15 cellular contexts compared by ENCODE assay signal in genomic region chr5:54009357-54009756, GRCh38.
DNase-seq lines count a peak whose midpoint lies in the region; ATAC-seq and TF ChIP-seq lines count a peak whose summit lies in the region.
"Had no signal": no experiment of that assay in that cellular context is flagged by ENCODE, and none has a peak within 500 bp of the region (broad histone marks: within the 10 kb centered on the region; RNA-seq: fewer than 3 reads in every experiment).

No MANE protein-coding gene starts in this region.

- H3K4me2 ChIP-seq in SK-N-SH (no peak overlapping the region), neural progenitor cell (peak overlapping the region; percentile 63)

- H2AFZ ChIP-seq in SK-N-SH (ENCODE audit: low read depth) (no peak overlapping the region), neural progenitor cell (replicated peaks) (no peak overlapping the region)

- H3K27ac Mint-ChIP-seq in neural progenitor cell, result peak overlapping the region; percentile 68
- H3K27ac Mint-ChIP-seq in activated T-helper 1 cell treated with anti-CD3 and anti-CD28 coated beads, Interleukin-12 subunit alpha, Interleukin-12 subunit beta, Interleukin-2, Interleukin-4 antibody, amounts not matched to agents 30 ng/mL and 10 ng/mL and 1 ng/mL, durations not matched to agents 14 hours and 24 hours and 36 hours, result no peak overlapping the region
- no peak overlapping the region for H3K27ac Mint-ChIP-seq in stimulated activated memory B cell treated with anti-CD40 and anti-IgM and Interleukin-4, amounts not matched to agents 10 μg/mL and 1 μg/mL and 100 μg/mL, for 72 hours
- H3K27ac Mint-ChIP-seq: CD4-positive, alpha-beta memory T cell had no signal

- DNase-seq in SK-N-SH, result no peak
- DNase-seq in adipocyte (ENCODE audit: low read depth), result peak; percentile 9
- peak; percentile 10 for DNase-seq in neural progenitor cell (ENCODE audit: low spot score)
- DNase-seq in NCI-H82 treated with DMSO at 0.1 percent for 48 hours (lab: John Stamatoyannopoulos, UW; ENCODE audit: unreplicated experiment), result no peak
- DNase-seq in activated T-helper 1 cell treated with anti-CD3 and anti-CD28 coated beads, Interleukin-12 subunit alpha, Interleukin-12 subunit beta, Interleukin-2, Interleukin-4 antibody, amounts not matched to agents 30 ng/mL and 10 ng/mL and 1 ng/mL, durations not matched to agents 14 hours and 24 hours and 36 hours (ENCODE audit: low spot score), result no peak
- DNase-seq: CD4-positive, alpha-beta memory T cell; DMS79; NCI-H1930; NCI-H526 treated with DMSO at 0.1 percent for 48 hours; SHP77 treated with DMSO at 0.1 percent for 48 hours had no signal

- peaks cover 20% of the 10 kb centered on the region for H3K9me3 Mint-ChIP-seq in neural progenitor cell
- H3K9me3 Mint-ChIP-seq in activated T-helper 1 cell treated with anti-CD3 and anti-CD28 coated beads, Interleukin-12 subunit alpha, Interleukin-12 subunit beta, Interleukin-2, Interleukin-4 antibody, amounts not matched to agents 30 ng/mL and 10 ng/mL and 1 ng/mL, durations not matched to agents 14 hours and 24 hours and 36 hours, result peaks cover 14% of the 10 kb centered on the region
- peaks cover 4% of the 10 kb centered on the region for H3K9me3 Mint-ChIP-seq in stimulated activated memory B cell treated with anti-CD40 and anti-IgM and Interleukin-4, amounts not matched to agents 10 μg/mL and 1 μg/mL and 100 μg/mL, for 72 hours

- TF ChIP-seq EP300 in SK-N-SH (IDR thresholded peaks at IDR 0.05; ENCODE audit: borderline replicate concordance in 1 of 2, low read depth in 1 of 2, low read length in 1 of 2), result no peak

- TF ChIP-seq CTCF in SK-N-SH (IDR thresholded peaks at IDR 0.05), result no peak
- no peak for TF ChIP-seq CTCF in neural progenitor cell (IDR thresholded peaks at IDR 0.05)

- H3F3A ChIP-seq in SK-N-SH (replicated peaks; ENCODE audit: insufficient read depth) (no peaks in the 10 kb centered on the region), neural progenitor cell (ENCODE audit: low read depth) (peaks cover 30% of the 10 kb centered on the region)

- CTCF ChIA-PET in SK-N-SH (lab: Yijun Ruan, JAX), result no interaction called here

- H3K4me1 ChIP-seq in SK-N-SH (ENCODE audit: control insufficient read depth in 1 of 2, insufficient read depth in 2 of 2, low read depth in 1 of 2, low read length in 1 of 2) (peaks cover 0 to 6% of the 10 kb centered on the region in 2 experiments; a peak in 1 of 4 replicates), adipocyte (ENCODE audit: control insufficient read depth, insufficient read depth, low read length) (peaks cover 37% of the 10 kb centered on the region), iPS-18a (ENCODE audit: control insufficient read depth, low read depth, low read length) (peaks cover 32% of the 10 kb centered on the region), neural progenitor cell (peaks cover 36% of the 10 kb centered on the region)

- H3K4me1 Mint-ChIP-seq in neural progenitor cell, result peaks cover 29% of the 10 kb centered on the region
- peaks cover 13% of the 10 kb centered on the region for H3K4me1 Mint-ChIP-seq in activated T-helper 1 cell treated with anti-CD3 and anti-CD28 coated beads, Interleukin-12 subunit alpha, Interleukin-12 subunit beta, Interleukin-2, Interleukin-4 antibody, amounts not matched to agents 30 ng/mL and 10 ng/mL and 1 ng/mL, durations not matched to agents 14 hours and 24 hours and 36 hours (ENCODE audit: low read depth)
- H3K4me1 Mint-ChIP-seq in stimulated activated memory B cell treated with anti-CD40 and anti-IgM and Interleukin-4, amounts not matched to agents 10 μg/mL and 1 μg/mL and 100 μg/mL, for 72 hours, result no peaks in the 10 kb centered on the region
- H3K4me1 Mint-ChIP-seq: CD4-positive, alpha-beta memory T cell had no signal

- H4K20me1 ChIP-seq in SK-N-SH (ENCODE audit: insufficient read depth) (no peaks in the 10 kb centered on the region), neural progenitor cell (ENCODE audit: low read depth) (no peaks in the 10 kb centered on the region)

- POLR2A ChIA-PET in SK-N-SH (lab: Yijun Ruan, JAX), result no interaction called here

- WGBS in SK-N-SH (ENCODE audit: low lambda C conversion rate), result 92% methylated on average over 1 of the region's 1 CpG

- H3K4me3 ChIP-seq in SK-N-SH (ENCODE audit: low read depth in 2 of 2, low read length in 1 of 2) (no peak overlapping the region), adipocyte (ENCODE audit: low read length) (no peak overlapping the region), iPS-18a (ENCODE audit: low read length) (no peak overlapping the region), neural progenitor cell (peak overlapping the region; percentile 11)

- H3K9ac ChIP-seq in SK-N-SH (no peak overlapping the region), adipocyte (ENCODE audit: low read length) (no peak overlapping the region), iPS-18a (ENCODE audit: low read length) (peak overlapping the region; percentile 24), neural progenitor cell (no peak overlapping the region)

- H3K27me3 ChIP-seq in SK-N-SH (ENCODE audit: insufficient read depth), result no peaks in the 10 kb centered on the region
- no peaks in the 10 kb centered on the region for H3K27me3 ChIP-seq in adipocyte (replicated peaks; ENCODE audit: control insufficient read depth, insufficient read depth, low read length)
- no peaks in the 10 kb centered on the region for H3K27me3 ChIP-seq in iPS-18a (ENCODE audit: control insufficient read depth, insufficient read depth, low read length)
- H3K27me3 ChIP-seq in neural progenitor cell, result no peaks in the 10 kb centered on the region

- ATAC-seq in SK-N-SH treated with all-trans-retinoic acid at 6 μM for 48 hours, result 0 out of 3 replicates have a peak, but pooled peaks have one; percentile 17
- no peak for ATAC-seq in stimulated activated memory B cell treated with anti-CD40 and anti-IgM and Interleukin-4, amounts not matched to agents 10 μg/mL and 1 μg/mL and 100 μg/mL, for 72 hours
- ATAC-seq: HCT116 had no signal

- H3K79me2 ChIP-seq in SK-N-SH (ENCODE audit: insufficient read depth) (no peaks in the 10 kb centered on the region), neural progenitor cell (ENCODE audit: low read depth) (no peaks in the 10 kb centered on the region)

- no peak overlapping the region for H3K27ac ChIP-seq in SK-N-SH (ENCODE audit: low read depth in 2 of 2, low read length in 1 of 2)
- H3K27ac ChIP-seq in iPS-18a (ENCODE audit: low read length), result peak overlapping the region; percentile 90
- H3K27ac ChIP-seq in neural progenitor cell, result peak overlapping the region; percentile 93
- H3K27ac ChIP-seq: 22Rv1 had no signal

- no peak overlapping the region for H3K4me3 Mint-ChIP-seq in neural progenitor cell
- H3K4me3 Mint-ChIP-seq in activated T-helper 1 cell treated with anti-CD3 and anti-CD28 coated beads, Interleukin-12 subunit alpha, Interleukin-12 subunit beta, Interleukin-2, Interleukin-4 antibody, amounts not matched to agents 30 ng/mL and 10 ng/mL and 1 ng/mL, durations not matched to agents 14 hours and 24 hours and 36 hours, result no peak overlapping the region
- no peak overlapping the region for H3K4me3 Mint-ChIP-seq in stimulated activated memory B cell treated with anti-CD40 and anti-IgM and Interleukin-4, amounts not matched to agents 10 μg/mL and 1 μg/mL and 100 μg/mL, for 72 hours
- H3K4me3 Mint-ChIP-seq: CD4-positive, alpha-beta memory T cell had no signal

- no peaks in the 10 kb centered on the region for H3K9me2 ChIP-seq in SK-N-SH

- no peaks in the 10 kb centered on the region for H3K9me3 ChIP-seq in SK-N-SH
- peaks cover 6% of the 10 kb centered on the region for H3K9me3 ChIP-seq in adipocyte (ENCODE audit: control insufficient read depth, low read length)
- peaks cover 9% of the 10 kb centered on the region for H3K9me3 ChIP-seq in iPS-18a (ENCODE audit: control insufficient read depth, low read depth, low read length)
- H3K9me3 ChIP-seq in neural progenitor cell (ENCODE audit: low read depth), result peaks cover 5% of the 10 kb centered on the region

- intact Hi-C loops in activated T-helper 1 cell treated with anti-CD3 and anti-CD28 coated beads, Interleukin-12 subunit alpha, Interleukin-12 subunit beta, Interleukin-2, Interleukin-4 antibody, amounts not matched to agents 30 ng/mL and 10 ng/mL and 1 ng/mL, durations not matched to agents 14 hours and 24 hours and 36 hours (cut with micrococcal nuclease), result no loop called here

- H3K36me3 Mint-ChIP-seq in neural progenitor cell, result peaks cover 18% of the 10 kb centered on the region
- H3K36me3 Mint-ChIP-seq in activated T-helper 1 cell treated with anti-CD3 and anti-CD28 coated beads, Interleukin-12 subunit alpha, Interleukin-12 subunit beta, Interleukin-2, Interleukin-4 antibody, amounts not matched to agents 30 ng/mL and 10 ng/mL and 1 ng/mL, durations not matched to agents 14 hours and 24 hours and 36 hours (ENCODE audit: low read depth), result peaks cover 11% of the 10 kb centered on the region
- H3K36me3 Mint-ChIP-seq in stimulated activated memory B cell treated with anti-CD40 and anti-IgM and Interleukin-4, amounts not matched to agents 10 μg/mL and 1 μg/mL and 100 μg/mL, for 72 hours, result peaks cover 11% of the 10 kb centered on the region

- peaks cover 2% of the 10 kb centered on the region for H3K27me3 Mint-ChIP-seq in neural progenitor cell (ENCODE audit: insufficient read depth, low read depth)
- H3K27me3 Mint-ChIP-seq in activated T-helper 1 cell treated with anti-CD3 and anti-CD28 coated beads, Interleukin-12 subunit alpha, Interleukin-12 subunit beta, Interleukin-2, Interleukin-4 antibody, amounts not matched to agents 30 ng/mL and 10 ng/mL and 1 ng/mL, durations not matched to agents 14 hours and 24 hours and 36 hours (ENCODE audit: insufficient read depth), result no peaks in the 10 kb centered on the region
- no peaks in the 10 kb centered on the region for H3K27me3 Mint-ChIP-seq in stimulated activated memory B cell treated with anti-CD40 and anti-IgM and Interleukin-4, amounts not matched to agents 10 μg/mL and 1 μg/mL and 100 μg/mL, for 72 hours
- H3K27me3 Mint-ChIP-seq: CD4-positive, alpha-beta memory T cell had no signal

- H3K36me3 ChIP-seq in SK-N-SH (replicated peaks in 1 of 2; ENCODE audit: control insufficient read depth in 1 of 2, insufficient read depth in 2 of 2, low read length in 1 of 2) (peaks cover 0 to 7% of the 10 kb centered on the region in 2 experiments), adipocyte (ENCODE audit: control insufficient read depth, insufficient read depth, low read length, severe bottlenecking) (no peaks in the 10 kb centered on the region), iPS-18a (ENCODE audit: control insufficient read depth, low read depth, low read length) (no peaks in the 10 kb centered on the region), neural progenitor cell (no peaks in the 10 kb centered on the region)

- no peak for TF ChIP-seq RAD21 in SK-N-SH (IDR thresholded peaks at IDR 0.05; ENCODE audit: low read length)

TF ChIP-seq in SK-N-SH treated with all-trans-retinoic acid at 6 μM for 48 hours, 23 proteins besides CTCF, POLR2A, EP300 and RAD21 (continues in another document):
- no peak for TF ChIP-seq ZFP30 (CRISPR knock-in tag; IDR thresholded peaks at IDR 0.05)
- no peak for TF ChIP-seq ZNF565 (CRISPR knock-in tag; conservative IDR thresholded peaks at IDR 0.05; ENCODE audit: low read depth)
- TF ChIP-seq ARNTL (CRISPR knock-in tag; IDR thresholded peaks at IDR 0.05; ENCODE audit: borderline replicate concordance, low read depth), result no peak

TF ChIP-seq in SK-N-SH, 30 proteins besides CTCF, POLR2A, EP300 and RAD21 (continues in another document):
- TF ChIP-seq MEF2A (IDR thresholded peaks at IDR 0.05; ENCODE audit: borderline replicate concordance, low read depth) (no peak), JUND (IDR thresholded peaks at IDR 0.05) (no peak)

Comparison
In these comparisons a context has a peak if more than half of its experiments do, and no peak if none do; other contexts are left out.
1. DNase-seq: peak in adipocyte (single experiment) and neural progenitor cell (single experiment); none in SK-N-SH (single experiment), NCI-H82 treated with DMSO at 0.1 percent for 48 hours (single experiment) and activated T-helper 1 cell treated with anti-CD3 and anti-CD28 coated beads, Interleukin-12 subunit alpha, Interleukin-12 subunit beta, Interleukin-2, Interleukin-4 antibody, amounts not matched to agents 30 ng/mL and 10 ng/mL and 1 ng/mL, durations not matched to agents 14 hours and 24 hours and 36 hours (single experiment).
2. H3K27ac ChIP-seq: peak in iPS-18a (single experiment) and neural progenitor cell (single experiment); none in SK-N-SH (0 of 2).